10 cellular contexts compared by ENCODE assay signal in genomic region chr20:53512076-53512475, GRCh38.
"Had no signal": no experiment of that assay in that cellular context is flagged by ENCODE, and none has a peak within 500 bp of the region (broad histone marks: within the 10 kb centered on the region; RNA-seq: fewer than 3 reads in every experiment).

No MANE protein-coding gene starts in this region.

- H3K4me3 ChIP-seq: GM23248, HAP-1 had no signal

- H3K4me1 Mint-ChIP-seq: IgD-negative memory B cell had no signal

- H3K4me3 Mint-ChIP-seq: HFFc6, IgD-negative memory B cell had no signal

- H3K36me3 Mint-ChIP-seq: IgD-negative memory B cell had no signal

- ATAC-seq: HCT116, HepG2 had no signal

- H3K27ac ChIP-seq: GM23248, HL-60 had no signal

- H3K27me3 Mint-ChIP-seq: IgD-negative memory B cell had no signal

- H3K9me3 Mint-ChIP-seq: HFFc6, IgD-negative memory B cell had no signal

- H3K9me3 ChIP-seq: HAP-1 had no signal

- H3K36me3 ChIP-seq: HAP-1 had no signal

- H3K27ac Mint-ChIP-seq: HFFc6, IgD-negative memory B cell had no signal

- DNase-seq: GM23248, GOT3, H7, HFFc6, KG1 had no signal
